Comparison of ENCODE assay signal across 8 cellular contexts in genomic region chr10:30438016-30438850, GRCh38. TPM values are rescaled to one million over a fixed set of nuclear protein-coding genes. Genes with fewer than 3 reads are reported as not detected.
DNase-seq lines count a peak whose midpoint lies in the region; ATAC-seq and TF ChIP-seq lines count a peak whose summit lies in the region.

No MANE protein-coding gene starts in this region.

- H3K9ac ChIP-seq in stomach smooth muscle (ENCODE audit: low read length in 2 of 2), result peak overlapping the region; percentile 52 to 56

- H3K9me3 ChIP-seq in stomach smooth muscle (ENCODE audit: control insufficient read depth in 2 of 2, low read length in 2 of 2), result no peaks in the 10 kb centered on the region

- no peaks in the 10 kb centered on the region for H3K9me3 Mint-ChIP-seq in activated CD8-positive, alpha-beta memory T cell treated with anti-CD3 and anti-CD28 coated beads, Interleukin-2, amount 10 ng/mL, durations not matched to agents 7 days and 5 days (ENCODE audit: low read depth)

- H3K27me3 Mint-ChIP-seq in activated CD8-positive, alpha-beta memory T cell treated with anti-CD3 and anti-CD28 coated beads, Interleukin-2, amount 10 ng/mL, durations not matched to agents 7 days and 5 days, result no peaks in the 10 kb centered on the region

- H3K27me3 ChIP-seq in foreskin keratinocyte (no peaks in the 10 kb centered on the region), stomach smooth muscle (ENCODE audit: control insufficient read depth in 1 of 2, insufficient read depth in 2 of 2, low read length in 2 of 2) (no peaks in the 10 kb centered on the region)

- peak overlapping the region; percentile 60 to 90 for H3K4me3 ChIP-seq in stomach smooth muscle (ENCODE audit: low read length in 2 of 2)

- CTCF ChIA-PET in activated CD8-positive, alpha-beta memory T cell treated with anti-CD3 and anti-CD28 coated beads, Interleukin-2, amount 10 ng/mL, durations not matched to agents 7 days and 5 days (lab: Charles Lee), result interaction anchor here (0.9 to 11.3 kb wide), 14 partner anchors 8 to 313 kb away, joined by 3 to 119 read pairs (median 8); no protein-coding TSS in a partner anchor

- 0 out of 2 replicates have a peak overlapping the region, but pooled peaks have one; percentile 14 for H3K27ac ChIP-seq in VCaP
- peak overlapping the region; percentile 62 for H3K27ac ChIP-seq in foreskin keratinocyte
- peak overlapping the region; percentile 74 for H3K27ac ChIP-seq in stomach smooth muscle (ENCODE audit: low read length)

- no peak for ATAC-seq in activated CD8-positive, alpha-beta memory T cell treated with anti-CD3 and anti-CD28 coated beads, Interleukin-2, amount 10 ng/mL, durations not matched to agents 7 days and 5 days
- ATAC-seq in foreskin keratinocyte (no peak), GM21723 (IDR thresholded peaks at IDR 0.05; ENCODE audit: unreplicated experiment) (no peak)

- DNase-seq in activated CD8-positive, alpha-beta memory T cell treated with anti-CD3 and anti-CD28 coated beads, Interleukin-2, amount 10 ng/mL, durations not matched to agents 7 days and 5 days, result no peak
- DNase-seq in activated CD8-positive, alpha-beta memory T cell treated with anti-CD3 and anti-CD28 coated beads for 24 hours, result no peak
- DNase-seq in foreskin keratinocyte, result no peak
- no peak for DNase-seq in SW480 (ENCODE audit: low spot score)
- DNase-seq in D341Med (ENCODE audit: low spot score), result no peak

- peaks cover 4 to 13% of the 10 kb centered on the region in 2 donors for H3K36me3 ChIP-seq in stomach smooth muscle (ENCODE audit: control insufficient read depth in 2 of 2, insufficient read depth in 2 of 2, low read length in 2 of 2)

- H3K4me1 Mint-ChIP-seq in activated CD8-positive, alpha-beta memory T cell treated with anti-CD3 and anti-CD28 coated beads, Interleukin-2, amount 10 ng/mL, durations not matched to agents 7 days and 5 days, result peaks cover 58% of the 10 kb centered on the region

- TF ChIP-seq CTCF in VCaP (conservative IDR thresholded peaks at IDR 0.05) (no peak), foreskin keratinocyte (conservative IDR thresholded peaks at IDR 0.05) (no peak)

- peak overlapping the region; percentile 95 for H3K4me3 Mint-ChIP-seq in activated CD8-positive, alpha-beta memory T cell treated with anti-CD3 and anti-CD28 coated beads, Interleukin-2, amount 10 ng/mL, durations not matched to agents 7 days and 5 days

- peaks cover 27% of the 10 kb centered on the region for H3K4me1 ChIP-seq in foreskin keratinocyte
- peaks cover 28% of the 10 kb centered on the region for H3K4me1 ChIP-seq in stomach smooth muscle (ENCODE audit: control insufficient read depth, insufficient read depth, low read length)

- peak overlapping the region; percentile 95 for H3K27ac Mint-ChIP-seq in activated CD8-positive, alpha-beta memory T cell treated with anti-CD3 and anti-CD28 coated beads, Interleukin-2, amount 10 ng/mL, durations not matched to agents 7 days and 5 days

- peaks cover 73% of the 10 kb centered on the region for H3K36me3 Mint-ChIP-seq in activated CD8-positive, alpha-beta memory T cell treated with anti-CD3 and anti-CD28 coated beads, Interleukin-2, amount 10 ng/mL, durations not matched to agents 7 days and 5 days

RNA-seq across cellular contexts. Expression of gene MAP3K8, which starts 4.2 kb away (rescaled TPM):
- total RNA-seq in activated CD8-positive, alpha-beta memory T cell treated with anti-CD3 and anti-CD28 coated beads, Interleukin-2, amount 10 ng/mL, durations not matched to agents 7 days and 5 days, result 10 to 100 TPM; 54.5 to 56.8 TPM
- 1.2 and 2.1 TPM in 2 replicates for total RNA-seq in foreskin keratinocyte
- polyA plus RNA-seq in foreskin keratinocyte, result 1.5 and 1.8 TPM in 2 replicates

Comparison
In these comparisons a context has a peak if more than half of its experiments do, and no peak if none do; other contexts are left out.
1. H3K27ac ChIP-seq: peak in every context shown above with its lines; median percentile 74 in stomach smooth muscle; 62 in foreskin keratinocyte; 14 in VCaP.
2. RNA of gene MAP3K8, which starts 4.2 kb away (total RNA-seq): 54.5 to 56.8 TPM in activated CD8-positive, alpha-beta memory T cell treated with anti-CD3 and anti-CD28 coated beads, Interleukin-2, amount 10 ng/mL, durations not matched to agents 7 days and 5 days; 1.2 to 2.1 TPM in foreskin keratinocyte; every median in the first group is over 10 times any median in the second.